In genomic region chr2:35891528-35891927, GRCh38 we compare ENCODE assay signal across 14 cellular contexts.
DNase-seq lines count a peak whose midpoint lies in the region; ATAC-seq, FAIRE-seq and TF ChIP-seq lines count a peak whose summit lies in the region.
"Had no signal": no experiment of that assay in that cellular context is flagged by ENCODE, and none has a peak within 500 bp of the region (broad histone marks: within the 10 kb centered on the region; RNA-seq: fewer than 3 reads in every experiment).

No MANE protein-coding gene starts in this region.

- no peak for TF ChIP-seq CTCF in Calu3 (IDR thresholded peaks at IDR 0.05; ENCODE audit: unreplicated experiment)
- TF ChIP-seq CTCF in HFFc6 (IDR thresholded peaks at IDR 0.05): no peak
- TF ChIP-seq CTCF in GM12878 (IDR thresholded peaks at IDR 0.05 in 2 of 3, conservative IDR thresholded peaks at IDR 0.05 in 1 of 3; ENCODE audit: control insufficient read depth in 2 of 3, extremely low read depth in 1 of 3, insufficient read depth in 1 of 3, low read depth in 3 of 3, low read length in 3 of 3): no peak

- H3K36me3 ChIP-seq in BLaER1 (no peaks in the 10 kb centered on the region), GM12878 (ENCODE audit: control insufficient read depth in 2 of 2, insufficient read depth in 2 of 2, low read length in 1 of 2) (no peaks in the 10 kb centered on the region)
- H3K36me3 ChIP-seq: BLaER1 treated with 17β-estradiol and CSF1 and Interleukin-3, amounts not matched to agents 10 nM and 100 nM; SJCRH30 had no signal

- peak; percentile 27; the same call in 1 of the 3 replicates for ATAC-seq in GM12878

- peak overlapping the region; percentile 54 for H3K4me3 Mint-ChIP-seq in Calu3 (ENCODE audit: low read depth, unreplicated experiment)
- H3K4me3 Mint-ChIP-seq in HFFc6: peak overlapping the region; percentile 65; the same call in 1 of the 2 replicates
- H3K4me3 Mint-ChIP-seq: H9 had no signal

- SMC1A ChIA-PET in GM12878 (lab: Charles Lee; ENCODE audit: uncharacterized antibody, unreplicated experiment): no interaction called here

- in situ Hi-C loops in GM12878 (cut with MboI): no loop called here

- no peak for TF ChIP-seq RAD21 in GM12878 (IDR thresholded peaks at IDR 0.05; ENCODE audit: insufficient read depth, low read depth, low read length)

- BruUV-seq in Calu3 (replicated peaks; lab: Mats Ljungman, UMichigan) (no TSS peak), GM12878 (replicated peaks; lab: Mats Ljungman, UMichigan) (no TSS peak)

- intact Hi-C loops in Calu3 (cut with micrococcal nuclease; ENCODE audit: unreplicated experiment) (no loop called here), GM12878 (cut with micrococcal nuclease; ENCODE audit: unreplicated experiment) (loop anchor here (10.0 kb wide), 1 partner anchor 773 kb away; no protein-coding TSS in a partner anchor)

- H3K27ac ChIP-seq in BLaER1 (no peak overlapping the region), GM12878 (ENCODE audit: control insufficient read depth, insufficient read depth) (no peak overlapping the region)
- H3K27ac ChIP-seq: BLaER1 treated with 17β-estradiol and CSF1 and Interleukin-3, amounts not matched to agents 10 nM and 100 nM; RWPE1; SJCRH30 had no signal

- TF ChIP-seq POLR2A in GM12878 (IDR thresholded peaks at IDR 0.05; ENCODE audit: low read depth, low read length): no peak

- H3K4me2 ChIP-seq in BLaER1 (peak overlapping the region; percentile 42; the same call in 1 of the 2 replicates), GM12878 (ENCODE audit: control insufficient read depth, insufficient read depth) (no peak overlapping the region)

- H3K9ac ChIP-seq in BLaER1 (no peak overlapping the region), GM12878 (ENCODE audit: control insufficient read depth, insufficient read depth, low read length) (no peak overlapping the region)
- H3K9ac ChIP-seq: BLaER1 treated with 17β-estradiol and CSF1 and Interleukin-3, amounts not matched to agents 10 nM and 100 nM had no signal

- RAD21 ChIA-PET in GM12878 (lab: Charles Lee; ENCODE audit: unreplicated experiment): no interaction called here

- H4K20me1 ChIP-seq in BLaER1 (no peaks in the 10 kb centered on the region), GM12878 (ENCODE audit: control insufficient read depth, insufficient read depth) (no peaks in the 10 kb centered on the region)
- H4K20me1 ChIP-seq: BLaER1 treated with 17β-estradiol and CSF1 and Interleukin-3, amounts not matched to agents 10 nM and 100 nM had no signal

- no peaks in the 10 kb centered on the region for H3K9me3 Mint-ChIP-seq in Calu3 (ENCODE audit: low read depth, unreplicated experiment)
- no peaks in the 10 kb centered on the region for H3K9me3 Mint-ChIP-seq in HFFc6

- no peaks in the 10 kb centered on the region for H3K27me3 ChIP-seq in BLaER1
- H3K27me3 ChIP-seq in GM12878 (replicated peaks in 1 of 2; ENCODE audit: control insufficient read depth in 2 of 2, insufficient read depth in 2 of 2, low read length in 1 of 2): no peaks in the 10 kb centered on the region
- H3K27me3 ChIP-seq: BLaER1 treated with 17β-estradiol and CSF1 and Interleukin-3, amounts not matched to agents 10 nM and 100 nM; SJCRH30 had no signal

- no peak overlapping the region for H2AFZ ChIP-seq in GM12878 (ENCODE audit: control insufficient read depth, low read depth, low read length)

- DNase-seq in Calu3: no peak
- no peak for DNase-seq in HFFc6
- DNase-seq in GM12878 (ENCODE audit: low read depth, low spot score): no peak
- DNase-seq in medulla oblongata (ENCODE audit: extremely low spot score): no peak
- DNase-seq in stimulated activated CD4-positive, alpha-beta T cell treated with anti-CD3 and anti-CD28 coated beads, Interleukin-15, amount 100 ng/mL, for 24 hours: no peak
- no peak for DNase-seq in GM19239 (ENCODE audit: insufficient read length, low spot score)
- DNase-seq: H9, NCI-H1092, NCI-H2227 treated with DMSO at 0.1 percent for 48 hours, NCI-H524 treated with DMSO at 0.1 percent for 48 hours, SJCRH30 had no signal

- peak overlapping the region; percentile 29 for H3K27ac Mint-ChIP-seq in Calu3 (ENCODE audit: unreplicated experiment)
- no peak overlapping the region for H3K27ac Mint-ChIP-seq in HFFc6
- H3K27ac Mint-ChIP-seq: H9 had no signal

- H3K4me1 ChIP-seq in BLaER1 (no peaks in the 10 kb centered on the region; the same call in 1 of the 2 replicates), GM12878 (ENCODE audit: control insufficient read depth, insufficient read depth, low read length) (no peaks in the 10 kb centered on the region)
- H3K4me1 ChIP-seq: BLaER1 treated with 17β-estradiol and CSF1 and Interleukin-3, amounts not matched to agents 10 nM and 100 nM; SJCRH30 had no signal

- no peaks in the 10 kb centered on the region for H3K27me3 Mint-ChIP-seq in Calu3 (ENCODE audit: unreplicated experiment)
- peaks cover 2% of the 10 kb centered on the region for H3K27me3 Mint-ChIP-seq in HFFc6 (ENCODE audit: insufficient read depth)

- CTCF ChIA-PET in Calu3 (lab: Charles Lee) (no interaction called here), GM12878 (lab: Yijun Ruan, JAX) (no interaction called here)

- TF ChIP-seq EP300 in GM12878 (IDR thresholded peaks at IDR 0.05; ENCODE audit: borderline replicate concordance in 1 of 2, control insufficient read depth in 1 of 2, low read depth in 2 of 2, low read length in 2 of 2): no peak

- H3K4me1 Mint-ChIP-seq in Calu3 (ENCODE audit: low read depth, unreplicated experiment): no peaks in the 10 kb centered on the region
- no peaks in the 10 kb centered on the region for H3K4me1 Mint-ChIP-seq in HFFc6 (ENCODE audit: low read depth)

- H3K36me3 Mint-ChIP-seq in Calu3 (ENCODE audit: insufficient read depth, unreplicated experiment): no peaks in the 10 kb centered on the region
- H3K36me3 Mint-ChIP-seq in HFFc6 (ENCODE audit: low read depth): no peaks in the 10 kb centered on the region

- H3K4me3 ChIP-seq in BLaER1: no peak overlapping the region
- H3K4me3 ChIP-seq in GM12878: no peak overlapping the region
- H3K4me3 ChIP-seq: BLaER1 treated with 17β-estradiol and CSF1 and Interleukin-3, amounts not matched to agents 10 nM and 100 nM; SJCRH30 had no signal

- H3K9me3 ChIP-seq in BLaER1: no peaks in the 10 kb centered on the region
- H3K9me3 ChIP-seq in GM12878 (replicated peaks; ENCODE audit: control insufficient read depth, insufficient read depth, low read length): no peaks in the 10 kb centered on the region
- H3K9me3 ChIP-seq: BLaER1 treated with 17β-estradiol and CSF1 and Interleukin-3, amounts not matched to agents 10 nM and 100 nM; SJCRH30 had no signal

- H3K79me2 ChIP-seq in GM12878 (ENCODE audit: control insufficient read depth, insufficient read depth, low read length): no peaks in the 10 kb centered on the region

- no peak for FAIRE-seq in GM12878 (lab: Jason Lieb, UNC)
- no peak for FAIRE-seq in GM19239 (lab: Jason Lieb, UNC)

- POLR2A ChIA-PET in GM12878 (lab: Charles Lee): no interaction called here

TF ChIP-seq in GM12878, 131 proteins besides CTCF, POLR2A, EP300 and RAD21:
- no peak for TF ChIP-seq ZZZ3 (IDR thresholded peaks at IDR 0.05; ENCODE audit: control insufficient read depth, insufficient read length, low read depth)
- TF ChIP-seq ZNF687 (IDR thresholded peaks at IDR 0.05): no peak
- TF ChIP-seq CEBPB (IDR thresholded peaks at IDR 0.05; ENCODE audit: borderline replicate concordance in 1 of 2, low read depth in 2 of 2, low read length in 2 of 2): no peak
